In genomic region chr6:106113256-106113954, GRCh38 we compare ENCODE assay signal across 19 cellular contexts. TPM values are rescaled to one million over a fixed set of nuclear protein-coding genes. Genes with fewer than 3 reads are reported as not detected.
DNase-seq lines count a peak whose midpoint lies in the region; ATAC-seq and TF ChIP-seq lines count a peak whose summit lies in the region.
"Had no signal": no experiment of that assay in that cellular context is flagged by ENCODE, and none has a peak within 500 bp of the region (broad histone marks: within the 10 kb centered on the region; RNA-seq: fewer than 3 reads in every experiment).

No MANE protein-coding gene starts in this region.

- H3F3A ChIP-seq in Loucy (ENCODE audit: low read depth) (peaks cover 3% of the 10 kb centered on the region; the same call in 1 of the 2 replicates), smooth muscle cell (ENCODE audit: low read depth) (no peaks in the 10 kb centered on the region)

- H3K79me2 ChIP-seq in Loucy (ENCODE audit: insufficient read depth, low read length) (no peaks in the 10 kb centered on the region), osteoblast (ENCODE audit: insufficient read depth, low read length) (no peaks in the 10 kb centered on the region), smooth muscle cell (ENCODE audit: low read depth) (no peaks in the 10 kb centered on the region)

- H2AFZ ChIP-seq in Loucy (ENCODE audit: low read length) (no peak overlapping the region), osteoblast (ENCODE audit: low read length) (peak overlapping the region; percentile 72), smooth muscle cell (ENCODE audit: low read depth) (no peak overlapping the region)

- H3K36me3 ChIP-seq in Loucy (ENCODE audit: insufficient read depth, low read length), result no peaks in the 10 kb centered on the region
- peaks cover under 1% of the 10 kb centered on the region for H3K36me3 ChIP-seq in osteoblast (ENCODE audit: insufficient read depth, low read length)
- H3K36me3 ChIP-seq in smooth muscle cell (ENCODE audit: low read depth), result no peaks in the 10 kb centered on the region
- H3K36me3 ChIP-seq: upper lobe of right lung had no signal

- no peak overlapping the region for H3K9ac ChIP-seq in Loucy (ENCODE audit: low read depth, low read length, poor library complexity, severe bottlenecking)
- H3K9ac ChIP-seq in smooth muscle cell (ENCODE audit: low read depth), result no peak overlapping the region

- no peak for DNase-seq in activated T-cell treated with anti-CD3 and anti-CD28 coated beads, Interleukin-2, amount 50 U/mL, for 24 hours
- DNase-seq in activated T-cell treated with anti-CD3 and anti-CD28 coated beads, Interleukin-2, amount 50 U/mL, for 48 hours, result no peak
- no peak for DNase-seq in activated naive CD8-positive, alpha-beta T cell treated with anti-CD3 and anti-CD28 coated beads, Interleukin-2, amount 50 U/mL, for 24 hours
- DNase-seq in osteoblast (ENCODE audit: insufficient read length, low spot score, missing footprints), result no peak
- DNase-seq in smooth muscle cell (lab: John Stamatoyannopoulos, UW; ENCODE audit: unreplicated experiment), result no peak
- no peak for DNase-seq in MCF 10A (ENCODE audit: unreplicated experiment)
- no peak for DNase-seq in stimulated activated CD4-positive, alpha-beta T cell treated with anti-CD3 and anti-CD28 coated beads, Interleukin-15, amount 100 ng/mL, for 24 hours
- DNase-seq: activated CD8-positive, alpha-beta memory T cell treated with anti-CD3 and anti-CD28 coated beads, Interleukin-2, amount 50 U/mL, for 4 hours; caudate nucleus; effector CD4-positive, alpha-beta T cell; heart right ventricle; NCI-H1436 treated with DMSO at 0.1 percent for 48 hours; NK-92 treated with Interleukin-12 subunit alpha and Interleukin-12 subunit beta, amount 100 ng/mL, for 24 hours; psoas muscle; stimulated activated CD4-positive, alpha-beta T cell treated with anti-CD3 and anti-CD28 coated beads, Interleukin-12 subunit alpha, Interleukin-12 subunit beta, amount 100 ng/mL, for 4 hours; upper lobe of right lung; WERI-Rb-1 had no signal

- 95% methylated on average over 10 of the region's 10 CpGs for WGBS in smooth muscle cell (ENCODE audit: low lambda C conversion rate)

- intact Hi-C loops in MCF 10A (cut with micrococcal nuclease), result no loop called here

- peak overlapping the region; percentile 36 for H3K4me3 Mint-ChIP-seq in activated T-cell treated with anti-CD3 and anti-CD28 coated beads, Interleukin-2, amount 50 U/mL, for 24 hours
- H3K4me3 Mint-ChIP-seq in activated naive CD8-positive, alpha-beta T cell treated with anti-CD3 and anti-CD28 coated beads, Interleukin-2, amount 50 U/mL, for 24 hours, result peak overlapping the region; percentile 59
- H3K4me3 Mint-ChIP-seq in MCF 10A (ENCODE audit: unreplicated experiment), result no peak overlapping the region

- peaks cover 90% of the 10 kb centered on the region for H3K4me1 ChIP-seq in Loucy (ENCODE audit: insufficient read depth, low read length, poor library complexity, severe bottlenecking)
- H3K4me1 ChIP-seq in osteoblast (ENCODE audit: insufficient read depth, low read length), result peaks cover 26% of the 10 kb centered on the region
- H3K4me1 ChIP-seq in smooth muscle cell (ENCODE audit: low read depth), result no peaks in the 10 kb centered on the region
- H3K4me1 ChIP-seq: psoas muscle, upper lobe of right lung had no signal

- peaks cover 87% of the 10 kb centered on the region for H3K4me1 Mint-ChIP-seq in activated T-cell treated with anti-CD3 and anti-CD28 coated beads, Interleukin-2, amount 50 U/mL, for 24 hours (ENCODE audit: low read depth)
- peaks cover 76% of the 10 kb centered on the region for H3K4me1 Mint-ChIP-seq in activated naive CD8-positive, alpha-beta T cell treated with anti-CD3 and anti-CD28 coated beads, Interleukin-2, amount 50 U/mL, for 24 hours
- H3K4me1 Mint-ChIP-seq in MCF 10A (ENCODE audit: insufficient read depth, unreplicated experiment), result no peaks in the 10 kb centered on the region

- no peaks in the 10 kb centered on the region for H3K9me3 Mint-ChIP-seq in activated T-cell treated with anti-CD3 and anti-CD28 coated beads, Interleukin-2, amount 50 U/mL, for 24 hours
- H3K9me3 Mint-ChIP-seq in activated naive CD8-positive, alpha-beta T cell treated with anti-CD3 and anti-CD28 coated beads, Interleukin-2, amount 50 U/mL, for 24 hours, result no peaks in the 10 kb centered on the region
- H3K9me3 Mint-ChIP-seq in MCF 10A (ENCODE audit: unreplicated experiment), result no peaks in the 10 kb centered on the region

- H3K27ac Mint-ChIP-seq in activated T-cell treated with anti-CD3 and anti-CD28 coated beads, Interleukin-2, amount 50 U/mL, for 24 hours, result peak overlapping the region; percentile 91
- H3K27ac Mint-ChIP-seq in activated naive CD8-positive, alpha-beta T cell treated with anti-CD3 and anti-CD28 coated beads, Interleukin-2, amount 50 U/mL, for 24 hours, result peak overlapping the region; percentile 89
- no peak overlapping the region for H3K27ac Mint-ChIP-seq in MCF 10A (ENCODE audit: low read depth, unreplicated experiment)

- ATAC-seq in activated naive CD8-positive, alpha-beta T cell treated with anti-CD3 and anti-CD28 coated beads, Interleukin-2, amount 50 U/mL, for 24 hours, result no peak
- ATAC-seq: naive thymus-derived CD4-positive, alpha-beta T cell; psoas muscle; upper lobe of right lung had no signal

- POLR2A ChIA-PET in MCF 10A (lab: Yijun Ruan, JAX), result no interaction called here

- H4K20me1 ChIP-seq in Loucy (ENCODE audit: insufficient read depth, low read length, poor library complexity, severe bottlenecking) (no peaks in the 10 kb centered on the region), osteoblast (ENCODE audit: insufficient read depth, low read length) (no peaks in the 10 kb centered on the region), smooth muscle cell (ENCODE audit: low read depth) (no peaks in the 10 kb centered on the region)

- BruUV-seq in MCF 10A (replicated peaks; lab: Mats Ljungman, UMichigan), result no TSS peak

- H3K9me3 ChIP-seq in Loucy (ENCODE audit: insufficient read depth, low read depth, low read length), result no peaks in the 10 kb centered on the region
- H3K9me3 ChIP-seq in osteoblast (ENCODE audit: low read depth, low read length), result no peaks in the 10 kb centered on the region
- H3K9me3 ChIP-seq in smooth muscle cell (replicated peaks; ENCODE audit: low read depth), result no peaks in the 10 kb centered on the region
- H3K9me3 ChIP-seq: heart right ventricle, psoas muscle, upper lobe of right lung had no signal

- TF ChIP-seq CTCF in Loucy (conservative IDR thresholded peaks at IDR 0.05; ENCODE audit: low read length) (no peak), osteoblast (IDR thresholded peaks at IDR 0.05; ENCODE audit: extremely low read depth, low read depth, low read length) (no peak), smooth muscle cell (IDR thresholded peaks at IDR 0.05; ENCODE audit: borderline replicate concordance, insufficient read depth, poor library complexity, severe bottlenecking) (no peak), MCF 10A (IDR thresholded peaks at IDR 0.05; ENCODE audit: unreplicated experiment) (no peak)

- H3K27me3 ChIP-seq in Loucy (ENCODE audit: insufficient read depth, low read length, poor library complexity, severe bottlenecking), result no peaks in the 10 kb centered on the region
- H3K27me3 ChIP-seq in osteoblast (ENCODE audit: insufficient read depth, low read length), result no peaks in the 10 kb centered on the region
- H3K27me3 ChIP-seq in smooth muscle cell (ENCODE audit: low read depth), result no peaks in the 10 kb centered on the region
- H3K27me3 ChIP-seq: upper lobe of right lung had no signal

- H3K4me2 ChIP-seq in Loucy (ENCODE audit: low read depth, low read length, poor library complexity, severe bottlenecking) (peak overlapping the region; percentile 70), osteoblast (ENCODE audit: insufficient read depth, low read length) (no peak overlapping the region), smooth muscle cell (no peak overlapping the region)

- H3K9me2 ChIP-seq in Loucy (replicated peaks; ENCODE audit: low read depth, low read length), result no peaks in the 10 kb centered on the region

- H3K4me3 ChIP-seq in Loucy (ENCODE audit: low read length, poor library complexity, severe bottlenecking), result peak overlapping the region; percentile 42
- no peak overlapping the region for H3K4me3 ChIP-seq in osteoblast (ENCODE audit: insufficient read depth, low read length)
- H3K4me3 ChIP-seq in smooth muscle cell, result no peak overlapping the region
- H3K4me3 ChIP-seq: heart right ventricle, psoas muscle, upper lobe of right lung had no signal

- H3K27ac ChIP-seq in osteoblast (ENCODE audit: low read depth, low read length) (no peak overlapping the region), smooth muscle cell (ENCODE audit: low read depth) (no peak overlapping the region)
- H3K27ac ChIP-seq: psoas muscle, upper lobe of right lung, WERI-Rb-1 had no signal

- peaks cover 17% of the 10 kb centered on the region for H3K36me3 Mint-ChIP-seq in activated T-cell treated with anti-CD3 and anti-CD28 coated beads, Interleukin-2, amount 50 U/mL, for 24 hours (ENCODE audit: low read depth)
- peaks cover 6% of the 10 kb centered on the region for H3K36me3 Mint-ChIP-seq in activated naive CD8-positive, alpha-beta T cell treated with anti-CD3 and anti-CD28 coated beads, Interleukin-2, amount 50 U/mL, for 24 hours (ENCODE audit: low read depth)
- H3K36me3 Mint-ChIP-seq in MCF 10A (ENCODE audit: insufficient read depth, unreplicated experiment), result peaks cover 16% of the 10 kb centered on the region

- CTCF ChIA-PET in MCF 10A (lab: Yijun Ruan, JAX), result interaction anchor here (0.6 kb wide), 1 partner anchor 922 kb away, joined by 3 read pairs; no protein-coding TSS in a partner anchor

- peaks cover 13% of the 10 kb centered on the region for H3K27me3 Mint-ChIP-seq in activated T-cell treated with anti-CD3 and anti-CD28 coated beads, Interleukin-2, amount 50 U/mL, for 24 hours
- H3K27me3 Mint-ChIP-seq in activated naive CD8-positive, alpha-beta T cell treated with anti-CD3 and anti-CD28 coated beads, Interleukin-2, amount 50 U/mL, for 24 hours, result peaks cover 17% of the 10 kb centered on the region
- H3K27me3 Mint-ChIP-seq in MCF 10A (ENCODE audit: insufficient read depth, unreplicated experiment), result no peaks in the 10 kb centered on the region

RNA-seq across cellular contexts. Expression of gene PRDM1, which starts 27.3 kb away (rescaled TPM):
- 1.8 and 2.5 TPM in 2 replicates for total RNA-seq in osteoblast
- total RNA-seq in smooth muscle cell, result 15.6 and 16.1 TPM in 2 replicates
- polyA plus RNA-seq in smooth muscle cell, result 13.3 and 15.1 TPM in 2 replicates
- 12.6 and 13.1 TPM in 2 replicates for total RNA-seq in MCF 10A (2022)
